8 cellular contexts compared by ENCODE assay signal in genomic region chr17:58083491-58084316, GRCh38. TPM values are rescaled to one million over a fixed set of nuclear protein-coding genes. Genes with fewer than 3 reads are reported as not detected.
DNase-seq lines count a peak whose midpoint lies in the region; ATAC-seq and TF ChIP-seq lines count a peak whose summit lies in the region.

No MANE protein-coding gene starts in this region.

- ATAC-seq in GM21576 (IDR thresholded peaks at IDR 0.05; ENCODE audit: unreplicated experiment) (peak; percentile 39), WTC11 (peak; percentile 1)

- peaks cover 37% of the 10 kb centered on the region; the same call in 1 of the 2 replicates for H4K20me1 ChIP-seq in KMS-11 (ENCODE audit: insufficient read depth)

- H3K4me1 ChIP-seq in KMS-11 (ENCODE audit: low read depth, poor library complexity, severe bottlenecking), result peaks cover 22% of the 10 kb centered on the region

- TF ChIP-seq CTCF in KMS-11 (conservative IDR thresholded peaks at IDR 0.05; ENCODE audit: low read depth, low read length) (no peak), WTC11 (IDR thresholded peaks at IDR 0.05) (no peak)

- H3K9me3 Mint-ChIP-seq in WTC11, result no peaks in the 10 kb centered on the region

- H3K36me3 ChIP-seq in KMS-11 (ENCODE audit: insufficient read depth), result no peaks in the 10 kb centered on the region

- peak overlapping the region; percentile 86 for H3K4me3 Mint-ChIP-seq in WTC11

- peaks cover 50% of the 10 kb centered on the region for H3K79me2 ChIP-seq in KMS-11 (ENCODE audit: insufficient read depth, low read depth)

- H3K9ac ChIP-seq in KMS-11, result peak overlapping the region; percentile 67

- H3K27ac ChIP-seq in KMS-11 (peak overlapping the region; percentile 40), caudate nucleus (ENCODE audit: low read depth, low read length) (peak overlapping the region; percentile 92), layer of hippocampus (ENCODE audit: low read depth, low read length) (peak overlapping the region; percentile 89)

- no peak overlapping the region for H3K4me3 ChIP-seq in KMS-11 (IDR thresholded peaks at IDR 0.05; ENCODE audit: insufficient read depth, low read depth, low read length)

- H3K4me2 ChIP-seq in KMS-11, result peak overlapping the region; percentile 75

- H3K4me1 Mint-ChIP-seq in WTC11, result peaks cover 40% of the 10 kb centered on the region

- peak overlapping the region; percentile 31; the same call in 1 of the 2 replicates for H2AFZ ChIP-seq in KMS-11 (ENCODE audit: low read depth)

- no peak overlapping the region for H3K27ac Mint-ChIP-seq in WTC11

- H3K27me3 Mint-ChIP-seq in WTC11 (ENCODE audit: low read depth), result peaks cover 4% of the 10 kb centered on the region; the same call in 1 of the 2 replicates

- H3K27me3 ChIP-seq in KMS-11 (ENCODE audit: insufficient read depth, low read depth), result no peaks in the 10 kb centered on the region
- H3K27me3 ChIP-seq in layer of hippocampus (ENCODE audit: control insufficient read depth, insufficient read depth, low read length), result no peaks in the 10 kb centered on the region

- peaks cover 24% of the 10 kb centered on the region for H3K36me3 Mint-ChIP-seq in WTC11

- peak; percentile 63 for DNase-seq in EL
- no peak for DNase-seq in WTC11 (ENCODE audit: low spot score)
- DNase-seq in caudate nucleus (lab: John Stamatoyannopoulos, UW), result peak in 26 of 61 donors; percentile 14 to 72 (median 49)
- DNase-seq in stimulated activated CD4-positive, alpha-beta T cell treated with anti-CD3 and anti-CD28 coated beads, Interleukin-1b, Interleukin-23, amount 100 ng/mL, for 48 hours, result peak; percentile 63
- DNase-seq in cortex of kidney (lab: John Stamatoyannopoulos, UW), result no peak

- CTCF ChIA-PET in WTC11 (lab: Charles Lee), result interaction anchor here (0.7 to 2.9 kb wide), 6 partner anchors 76 to 412 kb away, joined by 3 to 20 read pairs (median 4); partner anchors contain the start of gene SRSF1

- POLR2A ChIA-PET in WTC11 (lab: Charles Lee), result interaction anchor here (1.0 to 2.9 kb wide), 7 partner anchors 23 to 234 kb away, joined by 3 to 41 read pairs (median 4); partner anchors contain the start of genes MRPS23 and SRSF1

TF ChIP-seq in WTC11, 78 proteins besides CTCF, POLR2A, EP300 and RAD21 (continues in another document):
- TF ChIP-seq, protein P1, sequence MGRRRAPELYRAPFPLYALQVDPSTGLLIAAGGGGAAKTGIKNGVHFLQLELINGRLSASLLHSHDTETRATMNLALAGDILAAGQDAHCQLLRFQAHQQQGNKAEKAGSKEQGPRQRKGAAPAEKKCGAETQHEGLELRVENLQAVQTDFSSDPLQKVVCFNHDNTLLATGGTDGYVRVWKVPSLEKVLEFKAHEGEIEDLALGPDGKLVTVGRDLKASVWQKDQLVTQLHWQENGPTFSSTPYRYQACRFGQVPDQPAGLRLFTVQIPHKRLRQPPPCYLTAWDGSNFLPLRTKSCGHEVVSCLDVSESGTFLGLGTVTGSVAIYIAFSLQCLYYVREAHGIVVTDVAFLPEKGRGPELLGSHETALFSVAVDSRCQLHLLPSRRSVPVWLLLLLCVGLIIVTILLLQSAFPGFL (CRISPR knock-in tag; IDR thresholded peaks at IDR 0.05; ENCODE audit: borderline replicate concordance), result no peak
- TF ChIP-seq ZNF671 (CRISPR knock-in tag; IDR thresholded peaks at IDR 0.05), result no peak
- TF ChIP-seq ZNF232 (CRISPR knock-in tag; IDR thresholded peaks at IDR 0.05), result no peak
- TF ChIP-seq, protein P2, sequence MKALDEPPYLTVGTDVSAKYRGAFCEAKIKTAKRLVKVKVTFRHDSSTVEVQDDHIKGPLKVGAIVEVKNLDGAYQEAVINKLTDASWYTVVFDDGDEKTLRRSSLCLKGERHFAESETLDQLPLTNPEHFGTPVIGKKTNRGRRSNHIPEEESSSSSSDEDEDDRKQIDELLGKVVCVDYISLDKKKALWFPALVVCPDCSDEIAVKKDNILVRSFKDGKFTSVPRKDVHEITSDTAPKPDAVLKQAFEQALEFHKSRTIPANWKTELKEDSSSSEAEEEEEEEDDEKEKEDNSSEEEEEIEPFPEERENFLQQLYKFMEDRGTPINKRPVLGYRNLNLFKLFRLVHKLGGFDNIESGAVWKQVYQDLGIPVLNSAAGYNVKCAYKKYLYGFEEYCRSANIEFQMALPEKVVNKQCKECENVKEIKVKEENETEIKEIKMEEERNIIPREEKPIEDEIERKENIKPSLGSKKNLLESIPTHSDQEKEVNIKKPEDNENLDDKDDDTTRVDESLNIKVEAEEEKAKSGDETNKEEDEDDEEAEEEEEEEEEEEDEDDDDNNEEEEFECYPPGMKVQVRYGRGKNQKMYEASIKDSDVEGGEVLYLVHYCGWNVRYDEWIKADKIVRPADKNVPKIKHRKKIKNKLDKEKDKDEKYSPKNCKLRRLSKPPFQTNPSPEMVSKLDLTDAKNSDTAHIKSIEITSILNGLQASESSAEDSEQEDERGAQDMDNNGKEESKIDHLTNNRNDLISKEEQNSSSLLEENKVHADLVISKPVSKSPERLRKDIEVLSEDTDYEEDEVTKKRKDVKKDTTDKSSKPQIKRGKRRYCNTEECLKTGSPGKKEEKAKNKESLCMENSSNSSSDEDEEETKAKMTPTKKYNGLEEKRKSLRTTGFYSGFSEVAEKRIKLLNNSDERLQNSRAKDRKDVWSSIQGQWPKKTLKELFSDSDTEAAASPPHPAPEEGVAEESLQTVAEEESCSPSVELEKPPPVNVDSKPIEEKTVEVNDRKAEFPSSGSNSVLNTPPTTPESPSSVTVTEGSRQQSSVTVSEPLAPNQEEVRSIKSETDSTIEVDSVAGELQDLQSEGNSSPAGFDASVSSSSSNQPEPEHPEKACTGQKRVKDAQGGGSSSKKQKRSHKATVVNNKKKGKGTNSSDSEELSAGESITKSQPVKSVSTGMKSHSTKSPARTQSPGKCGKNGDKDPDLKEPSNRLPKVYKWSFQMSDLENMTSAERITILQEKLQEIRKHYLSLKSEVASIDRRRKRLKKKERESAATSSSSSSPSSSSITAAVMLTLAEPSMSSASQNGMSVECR (CRISPR knock-in tag; IDR thresholded peaks at IDR 0.05; ENCODE audit: borderline replicate concordance), result peak; percentile 72; the same call in 1 of the 2 replicates
- no peak for TF ChIP-seq SMAD3 (CRISPR knock-in tag; IDR thresholded peaks at IDR 0.05; ENCODE audit: borderline replicate concordance)
- TF ChIP-seq ZNF425 (CRISPR knock-in tag; conservative IDR thresholded peaks at IDR 0.05), result no peak
- TF ChIP-seq USF2 (CRISPR knock-in tag; IDR thresholded peaks at IDR 0.05), result no peak
- TF ChIP-seq NR1H2 (CRISPR knock-in tag; IDR thresholded peaks at IDR 0.05), result no peak
- no peak for TF ChIP-seq ELF4 (CRISPR knock-in tag; IDR thresholded peaks at IDR 0.05; ENCODE audit: low read depth)
- no peak for TF ChIP-seq NFATC4 (CRISPR knock-in tag; IDR thresholded peaks at IDR 0.05)
- TF ChIP-seq STAT6 (CRISPR knock-in tag; conservative IDR thresholded peaks at IDR 0.05; ENCODE audit: low read depth), result no peak
- TF ChIP-seq TP53 (CRISPR knock-in tag; IDR thresholded peaks at IDR 0.05), result no peak

RNA-seq across cellular contexts. Expression of gene DYNLL2, which starts 0.5 kb away (rescaled TPM):
- 32.1 to 34.6 TPM (median 32.2 TPM) in 3 replicates for total RNA-seq in WTC11 (2021)

Comparison
In these comparisons a context has a peak if more than half of its experiments do, and no peak if none do; other contexts are left out.
1. DNase-seq: peak in EL (single experiment) and stimulated activated CD4-positive, alpha-beta T cell treated with anti-CD3 and anti-CD28 coated beads, Interleukin-1b, Interleukin-23, amount 100 ng/mL, for 48 hours (single experiment); none in WTC11 (single experiment) and cortex of kidney (single experiment).
2. H3K27ac ChIP-seq: peak in every context shown above with its lines; median percentile 92 in caudate nucleus; 89 in layer of hippocampus; 40 in KMS-11.